In genomic region chr12:53737951-53738833, GRCh38 we compare ENCODE assay signal across 1 cellular context.
TF ChIP-seq lines count a peak whose summit lies in the region.

No MANE protein-coding gene starts in this region.

TF ChIP-seq in HepG2, 621 proteins besides CTCF, POLR2A, EP300 and RAD21:
- no peak for TF ChIP-seq FOXJ3 (CRISPR knock-in tag; IDR thresholded peaks at IDR 0.05; ENCODE audit: borderline replicate concordance)
